Comparison of ENCODE assay signal across 15 cellular contexts in the genomic region with DNA sequence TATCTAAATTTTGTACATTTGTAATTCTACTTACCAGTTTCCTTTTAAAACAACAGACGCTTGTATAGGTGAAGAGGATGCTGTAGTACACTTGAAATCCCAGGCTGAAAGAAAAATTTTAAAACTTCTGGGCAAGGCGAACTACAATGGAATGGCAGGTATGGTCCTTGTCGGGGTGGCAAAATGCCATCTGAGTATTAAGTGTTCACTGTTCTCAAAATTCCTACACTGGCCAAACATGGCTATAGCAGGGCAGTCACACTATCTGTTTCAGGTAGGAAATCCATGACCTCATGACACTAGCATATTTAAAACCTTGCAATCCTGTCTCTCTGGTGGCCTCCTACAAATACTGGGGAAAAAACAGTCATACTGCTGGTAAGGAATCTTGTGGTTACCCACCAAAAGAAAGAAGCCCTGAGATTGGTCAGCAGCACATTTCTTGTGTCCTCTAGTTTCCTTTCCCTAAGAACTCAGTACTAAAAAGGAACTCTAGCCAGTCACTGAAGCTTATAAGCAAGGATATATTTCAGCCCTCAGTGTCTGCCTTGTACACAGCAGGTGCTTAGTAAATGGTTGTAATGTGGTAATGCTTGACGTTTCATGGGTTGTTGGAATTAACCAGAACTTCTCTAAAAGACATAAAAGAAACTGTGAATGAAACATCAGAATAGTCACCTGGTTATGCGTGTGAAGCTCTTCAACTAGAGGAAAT. TPM values are rescaled to one million over a fixed set of nuclear protein-coding genes. Genes with fewer than 3 reads are reported as not detected.
A peak's percentile ranks its signal among the peaks of the same experiment; 100 is the strongest.
DNase-seq lines count a peak whose midpoint lies in the region; ATAC-seq and TF ChIP-seq lines count a peak whose summit lies in the region.
"Had no signal": no experiment of that assay in that cellular context is flagged by ENCODE, and none has a peak within 500 bp of the region (broad histone marks: within the 10 kb centered on the region; RNA-seq: fewer than 3 reads in every experiment).

No MANE protein-coding gene starts in this region.

- H3K4me3 Mint-ChIP-seq in CD14-positive monocyte (no peak overlapping the region), neural progenitor cell (no peak overlapping the region)
- H3K4me3 Mint-ChIP-seq: activated CD4-positive, alpha-beta memory T cell treated with anti-CD3 and anti-CD28 coated beads, Interleukin-2, amount 10 ng/mL, durations not matched to agents 7 days and 5 days; T-helper 1 cell treated with Interleukin-12 subunit alpha and Interleukin-12 subunit beta and Interleukin-4 antibody, amounts not matched to agents 30 μg/mL and 1 μg/mL, for 36 hours had no signal

- peaks cover 9% of the 10 kb centered on the region for H3F3A ChIP-seq in neural progenitor cell (ENCODE audit: low read depth)

- H3K79me2 ChIP-seq in mammary epithelial cell (ENCODE audit: insufficient read depth, low read length) (peaks cover 1% of the 10 kb centered on the region), neural progenitor cell (ENCODE audit: low read depth) (no peaks in the 10 kb centered on the region)

- in situ Hi-C loops in mammary epithelial cell (cut with MboI; ENCODE audit: low sequenced_read_pairs in 2 of 2), result no loop called here

- peak overlapping the region; percentile 23 for H2AFZ ChIP-seq in mammary epithelial cell (ENCODE audit: low read depth, low read length)
- H2AFZ ChIP-seq in neural progenitor cell (replicated peaks), result no peak overlapping the region

- H3K4me1 ChIP-seq in mammary epithelial cell (ENCODE audit: insufficient read depth, low read length), result peaks cover 40% of the 10 kb centered on the region
- peaks cover 0 to under 1% of the 10 kb centered on the region in 2 donors for H3K4me1 ChIP-seq in lung (ENCODE audit: control insufficient read depth in 2 of 2, insufficient read depth in 2 of 2, low read length in 2 of 2)
- peaks cover 0 to 23% (median 4%) of the 10 kb centered on the region in 9 donors for H3K4me1 ChIP-seq in heart right ventricle
- peaks cover 6% of the 10 kb centered on the region for H3K4me1 ChIP-seq in neural progenitor cell

- H3K27ac Mint-ChIP-seq in CD14-positive monocyte (peak overlapping the region in 6 of 7 donors; percentile 7 to 90 (median 70)), neural progenitor cell (no peak overlapping the region)
- H3K27ac Mint-ChIP-seq: activated CD4-positive, alpha-beta memory T cell treated with anti-CD3 and anti-CD28 coated beads, Interleukin-2, amount 10 ng/mL, durations not matched to agents 7 days and 5 days; T-helper 1 cell treated with Interleukin-12 subunit alpha and Interleukin-12 subunit beta and Interleukin-4 antibody, amounts not matched to agents 30 μg/mL and 1 μg/mL, for 36 hours had no signal

- no peak for DNase-seq in CD14-positive monocyte (ENCODE audit: low spot score)
- peak; percentile 83 for DNase-seq in LHCN-M2 (ENCODE audit: low read depth)
- peak; percentile 81 for DNase-seq in mammary epithelial cell
- DNase-seq in lung (ENCODE audit: low spot score), result peak; percentile 77
- no peak for DNase-seq in heart right ventricle
- DNase-seq in MG63, result no peak
- DNase-seq in mesenteric fat pad (ENCODE audit: low spot score), result no peak
- DNase-seq in neural progenitor cell (ENCODE audit: low spot score), result no peak
- DNase-seq: activated CD4-positive, alpha-beta memory T cell treated with anti-CD3 and anti-CD28 coated beads, Interleukin-2, amount 10 ng/mL, durations not matched to agents 7 days and 5 days; NCI-H2227 treated with DMSO at 0.1 percent for 48 hours; stimulated activated CD4-positive, alpha-beta T cell treated with anti-CD3 and anti-CD28 coated beads, Interleukin-4, amount 100 ng/mL, for 1 hour; stimulated activated naive CD4-positive, alpha-beta T cell had no signal

- no peaks in the 10 kb centered on the region for H3K9me3 ChIP-seq in mammary epithelial cell (replicated peaks; ENCODE audit: insufficient read depth, low read length)
- no peaks in the 10 kb centered on the region for H3K9me3 ChIP-seq in lung (ENCODE audit: control insufficient read depth in 2 of 2, insufficient read depth in 1 of 2, low read length in 1 of 2)
- H3K9me3 ChIP-seq in heart right ventricle, result no peaks in the 10 kb centered on the region
- no peaks in the 10 kb centered on the region for H3K9me3 ChIP-seq in MG63
- no peaks in the 10 kb centered on the region for H3K9me3 ChIP-seq in neural progenitor cell (ENCODE audit: low read depth)

- CTCF ChIA-PET in mammary epithelial cell (lab: Charles Lee; ENCODE audit: low non-redundant PET), result no interaction called here

- H3K36me3 ChIP-seq in mammary epithelial cell (ENCODE audit: insufficient read depth, low read length) (no peaks in the 10 kb centered on the region), lung (ENCODE audit: control insufficient read depth in 2 of 2, insufficient read depth in 2 of 2, low read length in 2 of 2) (no peaks in the 10 kb centered on the region), heart right ventricle (no peaks in the 10 kb centered on the region), MG63 (no peaks in the 10 kb centered on the region), neural progenitor cell (no peaks in the 10 kb centered on the region)

- H3K9me3 Mint-ChIP-seq in CD14-positive monocyte, result peaks cover 0 to 3% (median 2%) of the 10 kb centered on the region in 7 donors
- no peaks in the 10 kb centered on the region for H3K9me3 Mint-ChIP-seq in neural progenitor cell
- H3K9me3 Mint-ChIP-seq: activated CD4-positive, alpha-beta memory T cell treated with anti-CD3 and anti-CD28 coated beads, Interleukin-2, amount 10 ng/mL, durations not matched to agents 7 days and 5 days; T-helper 1 cell treated with Interleukin-12 subunit alpha and Interleukin-12 subunit beta and Interleukin-4 antibody, amounts not matched to agents 30 μg/mL and 1 μg/mL, for 36 hours had no signal

- BruUV-seq in mammary epithelial cell (replicated peaks; lab: Mats Ljungman, UMichigan), result no TSS peak

- H3K4me2 ChIP-seq in mammary epithelial cell (ENCODE audit: insufficient read depth, low read depth, low read length) (no peak overlapping the region), neural progenitor cell (no peak overlapping the region)

- H3K4me1 Mint-ChIP-seq in CD14-positive monocyte (peaks cover 24% of the 10 kb centered on the region), neural progenitor cell (peaks cover 11% of the 10 kb centered on the region)

- H3K4me3 ChIP-seq in mammary epithelial cell (replicated peaks in 1 of 3; ENCODE audit: insufficient read depth in 1 of 3, low read depth in 2 of 3, low read length in 3 of 3) (no peak overlapping the region), lung (no peak overlapping the region), heart right ventricle (no peak overlapping the region), MG63 (no peak overlapping the region), neural progenitor cell (no peak overlapping the region)

- TF ChIP-seq CTCF in CD14-positive monocyte (IDR thresholded peaks at IDR 0.05) (no peak), mammary epithelial cell (conservative IDR thresholded peaks at IDR 0.05 in 1 of 2, IDR thresholded peaks at IDR 0.05 in 1 of 2; ENCODE audit: extremely low read depth in 1 of 2, insufficient read depth in 1 of 2, low read depth in 1 of 2, low read length in 2 of 2) (no peak), lung (IDR thresholded peaks at IDR 0.05; ENCODE audit: control extremely low read depth, extremely low read depth) (no peak), heart right ventricle (IDR thresholded peaks at IDR 0.05) (no peak), neural progenitor cell (IDR thresholded peaks at IDR 0.05) (no peak)

- no peaks in the 10 kb centered on the region for H4K20me1 ChIP-seq in mammary epithelial cell (ENCODE audit: insufficient read depth, low read length)
- no peaks in the 10 kb centered on the region for H4K20me1 ChIP-seq in neural progenitor cell (ENCODE audit: low read depth)

- dilution Hi-C loops in mammary epithelial cell (cut with HindIII; ENCODE audit: low sequenced_read_pairs), result no loop called here

- intact Hi-C loops in CD14-positive monocyte (cut with micrococcal nuclease), result loop anchor here in 1 of 2 donors (5.0 kb wide), 2 partner anchors 61 to 141 kb away; no protein-coding TSS in a partner anchor
- intact Hi-C loops in mammary epithelial cell (cut with micrococcal nuclease), result no loop called here
- intact Hi-C loops in heart right ventricle (cut with DNase I), result loop anchor here in 2 of 10 donors (10.0 kb wide), 2 partner anchors 123 to 133 kb away; no protein-coding TSS in a partner anchor

- peak; percentile 7 for ATAC-seq in lung (ENCODE audit: insufficient read depth, low FRiP score)
- no peak for ATAC-seq in heart right ventricle
- ATAC-seq: Panc1 had no signal

- H3K27me3 ChIP-seq in mammary epithelial cell (ENCODE audit: insufficient read depth, low read length) (no peaks in the 10 kb centered on the region), lung (ENCODE audit: control insufficient read depth, insufficient read depth) (no peaks in the 10 kb centered on the region), heart right ventricle (peaks cover 0 to 6% (median 0%) of the 10 kb centered on the region in 7 donors), MG63 (no peaks in the 10 kb centered on the region), neural progenitor cell (peaks cover 23% of the 10 kb centered on the region)

- H3K27ac ChIP-seq in mammary epithelial cell (ENCODE audit: insufficient read depth, low read depth, low read length), result peak overlapping the region; percentile 34
- H3K27ac ChIP-seq in lung (ENCODE audit: low read depth in 1 of 2, low read length in 1 of 2), result peak overlapping the region in 1 of 2 donors; percentile 15
- no peak overlapping the region for H3K27ac ChIP-seq in heart right ventricle
- no peak overlapping the region for H3K27ac ChIP-seq in neural progenitor cell
- H3K27ac ChIP-seq: epithelial cell of prostate had no signal

- WGBS in mammary epithelial cell (ENCODE audit: low coverage, missing lambda C conversion rate), result 51% methylated on average over 5 of the region's 5 CpGs
- WGBS in lung, 2 donors, result 65 to 73% methylated on average over 5 of the region's 5 CpGs
- WGBS in heart right ventricle, 2 donors, result 90 to 92% methylated on average over 5 of the region's 5 CpGs

- H3K36me3 Mint-ChIP-seq in CD14-positive monocyte (no peaks in the 10 kb centered on the region), neural progenitor cell (no peaks in the 10 kb centered on the region)

- H3K9ac ChIP-seq in mammary epithelial cell (ENCODE audit: insufficient read depth, low read length) (no peak overlapping the region), neural progenitor cell (no peak overlapping the region)

- H3K27me3 Mint-ChIP-seq in CD14-positive monocyte (ENCODE audit: low read depth in 3 of 3), result peaks cover 4 to 14% (median 9%) of the 10 kb centered on the region in 3 donors
- peaks cover 8% of the 10 kb centered on the region for H3K27me3 Mint-ChIP-seq in neural progenitor cell (ENCODE audit: insufficient read depth, low read depth)

RNA-seq across cellular contexts. Expression of a gene that starts 5.2 kb away (rescaled TPM):
- under 1 TPM; 0.47 to 0.73 TPM for polyA plus RNA-seq in CD14-positive monocyte
- total RNA-seq in LHCN-M2 (2014; rRNA removed), result 7.5 and 13.4 TPM in 2 replicates
- 1.6 TPM for polyA plus RNA-seq in LHCN-M2 (2012)
- 10 to 100 TPM; 16.0 to 26.9 TPM for total RNA-seq in mammary epithelial cell
- polyA plus RNA-seq in mammary epithelial cell, result 14.0 TPM
- 22.2 TPM for polyA minus RNA-seq in mammary epithelial cell
- total RNA-seq in lung, result 10 to 100 TPM; 14.2 to 27.1 TPM
- polyA plus RNA-seq in lung, result 1 to 10 TPM; 3.4 to 4.0 TPM
- total RNA-seq in heart right ventricle, result 10 to 100 TPM; 15.1 to 22.8 (median 20.9) TPM
- 1 to 10 TPM; 2.1 to 3.1 TPM for polyA plus RNA-seq in heart right ventricle
- total RNA-seq in MG63 (2014; rRNA removed; shearing (Covaris generic); ENCODE audit: low replicate concordance), result 2.5 and 3.7 TPM in 2 replicates
- total RNA-seq in mesenteric fat pad, result 14.9 TPM
- total RNA-seq in neural progenitor cell (ENCODE audit: low replicate concordance), result 28.8 and 31.8 TPM in 2 replicates

Comparison
In these comparisons a context has a peak if more than half of its experiments do, and no peak if none do; other contexts are left out.
1. DNase-seq: peak in LHCN-M2 (single experiment), mammary epithelial cell (single experiment) and lung (single experiment); none in CD14-positive monocyte (single experiment), heart right ventricle (0 of 2), MG63 (single experiment), mesenteric fat pad (single experiment) and neural progenitor cell (single experiment).